In genomic region chr7:109549461-109549860, GRCh38 we compare ENCODE assay signal across 18 cellular contexts.
"Had no signal": no experiment of that assay in that cellular context is flagged by ENCODE, and none has a peak within 500 bp of the region (broad histone marks: within the 10 kb centered on the region; RNA-seq: fewer than 3 reads in every experiment).

No MANE protein-coding gene starts in this region.

- DNase-seq: activated B cell treated with CpG ODN at 0.5 μM for 24 hours; activated CD4-positive, alpha-beta T cell treated with anti-CD3 and anti-CD28 coated beads, Interleukin-2, amount 10 ng/mL, durations not matched to agents 24 days and 14 days; activated CD8-positive, alpha-beta memory T cell treated with anti-CD3 and anti-CD28 coated beads, Interleukin-2, amount 50 U/mL, for 4 hours; activated CD8-positive, alpha-beta T cell treated with anti-CD3 and anti-CD28 coated beads, Interleukin-2, amount 10 ng/mL, durations not matched to agents 7 days and 5 days; activated gamma-delta T cell treated with Interleukin-2 at 50 U/mL for 16 hours; activated naive CD8-positive, alpha-beta T cell treated with anti-CD3 and anti-CD28 coated beads for 36 hours; activated T-cell treated with anti-CD3 and anti-CD28 coated beads, Interleukin-2, amount 50 U/mL, for 48 hours; brain microvascular endothelial cell; glutamatergic neuron; left cardiac atrium; stimulated activated naive CD8-positive, alpha-beta T cell treated with anti-CD3 and anti-CD28 coated beads, Interleukin-15, Interleukin-2, amounts not matched to agents 100 U/mL and 50 U/mL, for 24 hours; testis; upper lobe of right lung had no signal

- H3K27ac ChIP-seq: brain microvascular endothelial cell, esophagus muscularis mucosa, prostate gland, testis, upper lobe of right lung had no signal

- ATAC-seq: activated CD8-positive, alpha-beta T cell treated with anti-CD3 and anti-CD28 coated beads, Interleukin-2, amount 10 ng/mL, durations not matched to agents 7 days and 5 days; natural killer cell treated with Interleukin-12 subunit alpha and Interleukin-12 subunit beta and Interleukin-15 and Interleukin-18, amount 100 ng/mL, for 72 hours; sciatic nerve; stimulated activated naive CD8-positive, alpha-beta T cell treated with anti-CD3 and anti-CD28 coated beads, Interleukin-15, Interleukin-2, amounts not matched to agents 100 U/mL and 50 U/mL, for 24 hours; upper lobe of right lung had no signal

- H3K9me3 ChIP-seq: esophagus muscularis mucosa, prostate gland, testis, upper lobe of right lung had no signal

- H3K4me3 ChIP-seq: esophagus muscularis mucosa, lung, prostate gland, testis, upper lobe of right lung had no signal

- H3K27me3 ChIP-seq: brain microvascular endothelial cell, esophagus muscularis mucosa, testis, upper lobe of right lung had no signal

- H3K36me3 ChIP-seq: brain microvascular endothelial cell, esophagus muscularis mucosa, prostate gland, upper lobe of right lung had no signal

- H3K4me1 ChIP-seq: prostate gland, testis, upper lobe of right lung had no signal
